Comparison of ENCODE assay signal across 8 cellular contexts in genomic region chr2:154452906-154453493, GRCh38.
DNase-seq lines count a peak whose midpoint lies in the region; ATAC-seq and TF ChIP-seq lines count a peak whose summit lies in the region.

No MANE protein-coding gene starts in this region.

- H3K4me3 ChIP-seq in endocrine pancreas (ENCODE audit: control insufficient read depth, insufficient read depth, low read length): peak overlapping the region; percentile 12
- no peak overlapping the region for H3K4me3 ChIP-seq in uterus

- H3K4me1 ChIP-seq in endocrine pancreas (ENCODE audit: control insufficient read depth, insufficient read depth, low read length) (peaks cover 49% of the 10 kb centered on the region), uterus (no peaks in the 10 kb centered on the region)

- TF ChIP-seq CTCF in type B pancreatic cell (conservative IDR thresholded peaks at IDR 0.05): peak; percentile 52
- TF ChIP-seq CTCF in uterus (IDR thresholded peaks at IDR 0.05): no peak

- H3K27me3 Mint-ChIP-seq in type B pancreatic cell: no peaks in the 10 kb centered on the region

- H3K27ac Mint-ChIP-seq in type B pancreatic cell: no peak overlapping the region

- intact Hi-C loops in uterus (cut with DNase I; ENCODE audit: low total_unique reads): no loop called here

- H3K9ac ChIP-seq in endocrine pancreas (ENCODE audit: control insufficient read depth, insufficient read depth, low read length): no peak overlapping the region

- peak; percentile 61 for ATAC-seq in GM21529 (IDR thresholded peaks at IDR 0.05; ENCODE audit: unreplicated experiment)
- ATAC-seq in HG02571 (IDR thresholded peaks at IDR 0.05; ENCODE audit: unreplicated experiment): no peak

- no peak overlapping the region for H3K27ac ChIP-seq in uterus

- H3K36me3 ChIP-seq in endocrine pancreas (ENCODE audit: control insufficient read depth, insufficient read depth, low read length): no peaks in the 10 kb centered on the region
- H3K36me3 ChIP-seq in uterus: no peaks in the 10 kb centered on the region

- DNase-seq in EL (peak; percentile 0), NCI-H2227 (lab: John Stamatoyannopoulos, UW; ENCODE audit: unreplicated experiment) (peak; percentile 52), type B pancreatic cell (ENCODE audit: extremely low spot score, unreplicated experiment) (no peak), uterus (no peak)
- no peak for DNase-seq in stimulated activated CD4-positive, alpha-beta T cell treated with anti-CD3 and anti-CD28 coated beads, Interleukin-4, amount 100 ng/mL, for 1 hour

- no peaks in the 10 kb centered on the region for H3K36me3 Mint-ChIP-seq in type B pancreatic cell

- H3K27me3 ChIP-seq in endocrine pancreas (ENCODE audit: control insufficient read depth, insufficient read depth, low read length): no peaks in the 10 kb centered on the region
- no peaks in the 10 kb centered on the region for H3K27me3 ChIP-seq in uterus

- H3K9me3 ChIP-seq in endocrine pancreas (ENCODE audit: control insufficient read depth, low read length) (no peaks in the 10 kb centered on the region), uterus (no peaks in the 10 kb centered on the region)

- no peak for TF ChIP-seq POLR2A in uterus (IDR thresholded peaks at IDR 0.05)

- no peaks in the 10 kb centered on the region for H3K4me1 Mint-ChIP-seq in type B pancreatic cell (ENCODE audit: unreplicated experiment)

- no peaks in the 10 kb centered on the region for H3K9me3 Mint-ChIP-seq in type B pancreatic cell

- H3K4me3 Mint-ChIP-seq in type B pancreatic cell: no peak overlapping the region

Comparison
In these comparisons a context has a peak if more than half of its experiments do, and no peak if none do; other contexts are left out.
1. DNase-seq: peak in EL (single experiment) and NCI-H2227 (single experiment); none in type B pancreatic cell (single experiment), uterus (0 of 2) and stimulated activated CD4-positive, alpha-beta T cell treated with anti-CD3 and anti-CD28 coated beads, Interleukin-4, amount 100 ng/mL, for 1 hour (single experiment).